8 cellular contexts compared by ENCODE assay signal in the genomic region with DNA sequence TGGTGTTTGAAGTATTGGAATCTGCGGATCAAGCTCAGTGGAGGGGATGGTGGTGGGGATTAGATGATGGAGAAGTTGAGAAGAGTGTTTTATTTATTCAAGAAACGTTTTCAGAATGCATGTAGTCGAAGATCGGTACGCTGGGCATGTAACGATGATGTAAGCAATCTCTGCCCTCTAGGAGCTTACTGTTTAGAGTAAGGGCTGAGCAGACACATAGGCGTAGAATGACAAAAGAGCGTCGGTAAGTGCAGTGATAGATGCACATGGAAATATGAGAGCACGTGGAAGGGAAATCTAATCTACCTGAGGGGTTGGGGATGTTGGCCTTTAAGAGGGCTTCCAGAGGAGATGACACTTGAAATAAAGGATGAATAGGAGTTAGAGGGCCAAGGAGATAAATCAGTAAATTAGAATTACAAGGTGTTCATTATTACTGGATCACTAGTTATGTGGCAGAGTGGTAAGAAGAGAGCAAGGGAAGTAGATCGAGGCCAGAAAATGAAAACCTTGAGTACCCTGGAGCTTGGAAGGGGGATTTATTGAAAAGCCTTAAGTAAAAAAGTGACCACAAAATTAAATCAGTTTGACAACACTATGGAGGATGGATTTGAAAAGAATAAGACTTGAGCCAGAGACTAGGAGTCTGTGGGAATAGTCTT. TPM values are rescaled to one million over a fixed set of nuclear protein-coding genes. Genes with fewer than 3 reads are reported as not detected.
DNase-seq lines count a peak whose midpoint lies in the region; ATAC-seq, FAIRE-seq and TF ChIP-seq lines count a peak whose summit lies in the region.

No MANE protein-coding gene starts in this region.

- H3K27me3 Mint-ChIP-seq in natural killer cell (ENCODE audit: low read depth in 2 of 2), result no peaks in the 10 kb centered on the region

- H3K27ac ChIP-seq in OCI-LY3 (ENCODE audit: low read length), result peak overlapping the region; percentile 58

- intact Hi-C loops in natural killer cell (cut with micrococcal nuclease), result no loop called here

- no peak overlapping the region for H3K27ac Mint-ChIP-seq in natural killer cell

- no peaks in the 10 kb centered on the region for H3K9me3 ChIP-seq in OCI-LY3 (ENCODE audit: insufficient read depth, low read length)

- H3K9me3 Mint-ChIP-seq in natural killer cell, result no peaks in the 10 kb centered on the region

- H3K4me3 Mint-ChIP-seq in natural killer cell, result no peak overlapping the region

- no peaks in the 10 kb centered on the region for H3K27me3 ChIP-seq in OCI-LY3 (ENCODE audit: low read depth, low read length)

- TF ChIP-seq CTCF in OCI-LY3 (IDR thresholded peaks at IDR 0.05; ENCODE audit: low read depth, low read length), result no peak
- TF ChIP-seq CTCF in epithelial cell of esophagus (IDR thresholded peaks at IDR 0.05; ENCODE audit: insufficient read depth, low read depth, low read length, missing control alignments), result no peak
- TF ChIP-seq CTCF in natural killer cell (IDR thresholded peaks at IDR 0.05), result no peak

- H3K9ac ChIP-seq in OCI-LY3 (ENCODE audit: low read length), result peak overlapping the region; percentile 97

- peaks cover 22% of the 10 kb centered on the region for H3K4me1 ChIP-seq in OCI-LY3 (ENCODE audit: low read length)

- H3K4me2 ChIP-seq in OCI-LY3 (ENCODE audit: low read length), result peak overlapping the region; percentile 86

- TF ChIP-seq POLR2A in H54 (IDR thresholded peaks at IDR 0.05; ENCODE audit: low read depth, low read length), result no peak

- H3K4me3 ChIP-seq in OCI-LY3 (ENCODE audit: low read length), result peak overlapping the region; percentile 98
- H3K4me3 ChIP-seq in epithelial cell of esophagus (ENCODE audit: low read length), result peak overlapping the region; percentile 88

- H3K4me1 Mint-ChIP-seq in natural killer cell, result no peaks in the 10 kb centered on the region

- no peaks in the 10 kb centered on the region for H3K36me3 Mint-ChIP-seq in natural killer cell

- peak; percentile 8 for DNase-seq in stimulated activated CD4-positive, alpha-beta T cell treated with anti-CD3 and anti-CD28 coated beads, Interleukin-4, amount 100 ng/mL, for 24 hours
- no peak for DNase-seq in stimulated activated CD4-positive, alpha-beta T cell treated with anti-CD3 and anti-CD28 coated beads, Interleukin-12 subunit alpha, Interleukin-12 subunit beta, amount 100 ng/mL, for 4 hours
- DNase-seq in epithelial cell of esophagus (ENCODE audit: low read depth), result peak; percentile 40
- no peak for DNase-seq in natural killer cell
- DNase-seq in amniotic stem cell (lab: John Stamatoyannopoulos, UW), result no peak
- no peak for DNase-seq in H54 (ENCODE audit: insufficient read length, low spot score)

- H4K20me1 ChIP-seq in OCI-LY3 (ENCODE audit: insufficient read depth, low read length), result 0 out of 2 replicates have a peak, but pooled peaks cover 4% of the 10 kb centered on the region

- H2AFZ ChIP-seq in OCI-LY3 (ENCODE audit: low read depth, low read length), result peak overlapping the region; percentile 97

- no peaks in the 10 kb centered on the region for H3K36me3 ChIP-seq in OCI-LY3 (replicated peaks; ENCODE audit: low read depth, low read length)

- ATAC-seq in HG03039 (IDR thresholded peaks at IDR 0.05; ENCODE audit: unreplicated experiment) (peak; percentile 20), natural killer cell (peak; percentile 10 to 23 (median 12))

- H3K79me2 ChIP-seq in OCI-LY3 (ENCODE audit: low read length), result peaks cover 62% of the 10 kb centered on the region

- FAIRE-seq in H54 (lab: Jason Lieb, UNC), result no peak

RNA-seq across cellular contexts. Expression of a gene that starts 0.7 kb away (rescaled TPM):
- 10 to 100 TPM; 12.2 to 16.6 (median 12.7) TPM for total RNA-seq in natural killer cell

RNA-seq across cellular contexts. Expression of a gene that starts 30.5 kb away (rescaled TPM):
- total RNA-seq in natural killer cell, result 10 to 100 TPM in 2 of 3 donors, 1 to 10 TPM in 1; 9.7 to 10.5 (median 10.3) TPM

Comparison
In these comparisons a context has a peak if more than half of its experiments do, and no peak if none do; other contexts are left out.
1. DNase-seq: peak in stimulated activated CD4-positive, alpha-beta T cell treated with anti-CD3 and anti-CD28 coated beads, Interleukin-4, amount 100 ng/mL, for 24 hours (single experiment) and epithelial cell of esophagus (single experiment); none in stimulated activated CD4-positive, alpha-beta T cell treated with anti-CD3 and anti-CD28 coated beads, Interleukin-12 subunit alpha, Interleukin-12 subunit beta, amount 100 ng/mL, for 4 hours (single experiment), natural killer cell (single experiment), amniotic stem cell (single experiment) and H54 (single experiment).